Comparison of ENCODE assay signal across 13 cellular contexts in genomic region chr2:172293952-172294351, GRCh38.
DNase-seq lines count a peak whose midpoint lies in the region; ATAC-seq and TF ChIP-seq lines count a peak whose summit lies in the region.
"Had no signal": no experiment of that assay in that cellular context is flagged by ENCODE, and none has a peak within 500 bp of the region (broad histone marks: within the 10 kb centered on the region; RNA-seq: fewer than 3 reads in every experiment).

No MANE protein-coding gene starts in this region.

- H3K27ac ChIP-seq in A673 (ENCODE audit: low read depth, low read length, poor library complexity, severe bottlenecking) (no peak overlapping the region), VCaP (peak overlapping the region; percentile 71)
- H3K27ac ChIP-seq: upper lobe of left lung had no signal

- intact Hi-C loops in A673 (cut with micrococcal nuclease; ENCODE audit: unreplicated experiment): no loop called here

- POLR2A ChIA-PET in A673 (lab: Charles Lee; ENCODE audit: low non-redundant PET): no interaction called here

- H3K27me3 ChIP-seq in A673 (replicated peaks; ENCODE audit: insufficient read depth, low read depth, low read length, poor library complexity): no peaks in the 10 kb centered on the region
- H3K27me3 ChIP-seq: upper lobe of left lung had no signal

- CTCF ChIA-PET in A673 (lab: Charles Lee): no interaction called here

- DNase-seq in A673 (ENCODE audit: low spot score) (peak; percentile 58), Kasumi-1 (lab: John Stamatoyannopoulos, UW) (peak; percentile 66 to 67), left lobe of liver (ENCODE audit: low spot score) (peak; percentile 66), middle frontal gyrus (ENCODE audit: extremely low spot score, low spot score) (no peak), putamen (ENCODE audit: low spot score) (no peak)
- DNase-seq: activated T-cell treated with anti-CD3 and anti-CD28 coated beads, Interleukin-2, amount 50 U/mL, for 48 hours; CD4-positive, CD25-positive, alpha-beta regulatory T cell; mesendoderm; stimulated activated CD4-positive, alpha-beta T cell treated with anti-CD3 and anti-CD28 coated beads, Interleukin-1b, Interleukin-23, amount 100 ng/mL, for 48 hours had no signal

- peak; percentile 87 for ATAC-seq in left lobe of liver
- no peak for ATAC-seq in HG02981 (IDR thresholded peaks at IDR 0.05; ENCODE audit: unreplicated experiment)
- ATAC-seq in GM19397 (IDR thresholded peaks at IDR 0.05; ENCODE audit: unreplicated experiment): no peak

- H3K9me3 ChIP-seq in A673 (ENCODE audit: low read depth, low read length, poor library complexity, severe bottlenecking): no peaks in the 10 kb centered on the region
- H3K9me3 ChIP-seq: upper lobe of left lung had no signal

- no peak for TF ChIP-seq CTCF in A673 (conservative IDR thresholded peaks at IDR 0.05; ENCODE audit: low read depth, low read length)
- no peak for TF ChIP-seq CTCF in VCaP (conservative IDR thresholded peaks at IDR 0.05)

- no peaks in the 10 kb centered on the region for H3K36me3 ChIP-seq in A673 (ENCODE audit: insufficient read depth, low read length, poor library complexity, severe bottlenecking)
- H3K36me3 ChIP-seq: upper lobe of left lung had no signal

- no peak overlapping the region for H3K4me3 ChIP-seq in A673 (ENCODE audit: low read depth, low read length, poor library complexity, severe bottlenecking)
- H3K4me3 ChIP-seq: upper lobe of left lung had no signal

- no TSS peak for BruUV-seq in A673 (replicated peaks; lab: Mats Ljungman, UMichigan)

- peaks cover 9% of the 10 kb centered on the region for H3K4me1 ChIP-seq in A673 (ENCODE audit: insufficient read depth, low read length, poor library complexity, severe bottlenecking)
- H3K4me1 ChIP-seq: upper lobe of left lung had no signal

Comparison
In these comparisons a context has a peak if more than half of its experiments do, and no peak if none do; other contexts are left out.
1. DNase-seq: peak in A673 (single experiment), Kasumi-1 (2 of 2) and left lobe of liver (single experiment); none in middle frontal gyrus (single experiment) and putamen (single experiment).